ENCODE assay signal across 1 cellular context in the genomic region with DNA sequence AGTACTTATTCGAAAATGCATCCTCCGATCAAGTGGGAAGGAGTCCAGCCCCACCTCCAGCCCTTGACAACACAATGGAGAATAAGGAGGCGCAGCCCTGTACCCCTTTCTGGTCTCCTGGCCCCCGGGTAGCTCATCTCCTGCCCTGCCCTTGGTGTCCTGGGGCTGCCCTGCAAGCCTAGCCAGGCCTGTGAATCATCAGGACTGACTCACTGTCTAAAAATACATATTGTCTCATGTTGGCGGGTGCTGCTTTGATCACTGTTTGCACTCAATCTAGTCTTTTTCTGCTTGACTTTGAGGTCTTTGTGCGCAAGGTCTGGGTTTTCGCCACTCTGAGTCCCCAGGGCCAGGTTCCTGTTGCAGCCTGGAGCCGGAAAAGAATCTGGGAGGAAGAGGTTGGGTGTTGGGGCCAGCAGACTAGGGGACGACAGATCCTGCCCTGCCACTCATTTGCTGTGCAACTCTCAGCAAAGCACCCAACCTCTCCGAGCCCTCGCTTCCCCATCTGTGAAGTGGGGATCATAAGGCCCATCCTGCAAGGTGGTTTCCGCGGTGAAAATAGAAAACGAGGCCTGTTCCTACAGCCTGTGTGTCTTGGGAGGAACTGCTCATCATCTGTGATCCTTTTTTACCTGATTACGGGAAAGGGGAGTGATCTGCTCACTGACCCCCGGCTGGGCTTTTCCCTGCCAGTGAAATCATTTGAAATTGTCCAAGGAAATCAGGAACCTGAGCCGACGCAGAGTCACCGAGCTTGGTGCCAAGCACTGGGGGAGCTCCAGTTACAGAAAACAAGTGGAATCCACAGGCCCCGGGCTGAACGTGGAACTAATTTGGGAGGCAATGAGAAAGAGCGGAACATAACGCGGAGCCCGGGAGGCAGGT.
TF ChIP-seq lines count a peak whose summit lies in the region.

No MANE protein-coding gene starts in this region.

TF ChIP-seq in HepG2, 621 proteins besides CTCF, POLR2A, EP300 and RAD21 (continued from another document and continues in another):
- TF ChIP-seq TRIM22 (IDR thresholded peaks at IDR 0.05), result no peak
- no peak for TF ChIP-seq TCF12 (IDR thresholded peaks at IDR 0.05)
- TF ChIP-seq TCF12 (CRISPR knock-in tag; IDR thresholded peaks at IDR 0.05), result peak; percentile 94
- TF ChIP-seq MEIS1 (CRISPR knock-in tag; IDR thresholded peaks at IDR 0.05; ENCODE audit: borderline replicate concordance), result no peak; the same call in none of the 2 replicates
- no peak for TF ChIP-seq MTA3 (CRISPR knock-in tag; IDR thresholded peaks at IDR 0.05)
- no peak for TF ChIP-seq ZBTB44 (CRISPR knock-in tag; IDR thresholded peaks at IDR 0.05)
- 0 out of 2 replicates have a peak, but pooled peaks have one; percentile 4 for TF ChIP-seq MZF1 (CRISPR knock-in tag; IDR thresholded peaks at IDR 0.05; ENCODE audit: borderline replicate concordance)
- peak; percentile 91 for TF ChIP-seq KLF11 (CRISPR knock-in tag; IDR thresholded peaks at IDR 0.05)
- peak; percentile 89 for TF ChIP-seq ZNF331 (CRISPR knock-in tag; IDR thresholded peaks at IDR 0.05)
- TF ChIP-seq, protein P1, sequence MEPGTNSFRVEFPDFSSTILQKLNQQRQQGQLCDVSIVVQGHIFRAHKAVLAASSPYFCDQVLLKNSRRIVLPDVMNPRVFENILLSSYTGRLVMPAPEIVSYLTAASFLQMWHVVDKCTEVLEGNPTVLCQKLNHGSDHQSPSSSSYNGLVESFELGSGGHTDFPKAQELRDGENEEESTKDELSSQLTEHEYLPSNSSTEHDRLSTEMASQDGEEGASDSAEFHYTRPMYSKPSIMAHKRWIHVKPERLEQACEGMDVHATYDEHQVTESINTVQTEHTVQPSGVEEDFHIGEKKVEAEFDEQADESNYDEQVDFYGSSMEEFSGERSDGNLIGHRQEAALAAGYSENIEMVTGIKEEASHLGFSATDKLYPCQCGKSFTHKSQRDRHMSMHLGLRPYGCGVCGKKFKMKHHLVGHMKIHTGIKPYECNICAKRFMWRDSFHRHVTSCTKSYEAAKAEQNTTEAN (CRISPR knock-in tag; conservative IDR thresholded peaks at IDR 0.05), result 0 out of 2 replicates have a peak, but pooled peaks have one; percentile 57
- 0 out of 2 replicates have a peak, but pooled peaks have one; percentile 65 for TF ChIP-seq ZFP41 (CRISPR knock-in tag; IDR thresholded peaks at IDR 0.05; ENCODE audit: borderline replicate concordance)
- TF ChIP-seq HNRNPL (IDR thresholded peaks at IDR 0.05; ENCODE audit: low read depth, low read length), result peak; percentile 78; the same call in 1 of the 2 replicates
- TF ChIP-seq MIER2 (CRISPR knock-in tag; IDR thresholded peaks at IDR 0.05), result 0 out of 2 replicates have a peak, but pooled peaks have one; percentile 14
- no peak for TF ChIP-seq SRY (CRISPR knock-in tag; IDR thresholded peaks at IDR 0.05)
- peak; percentile 98 for TF ChIP-seq MED1 (CRISPR knock-in tag; IDR thresholded peaks at IDR 0.05)
- TF ChIP-seq TOPORS (CRISPR knock-in tag; IDR thresholded peaks at IDR 0.05), result no peak
- TF ChIP-seq TMF1 (CRISPR knock-in tag; IDR thresholded peaks at IDR 0.05; ENCODE audit: low read depth), result no peak
- TF ChIP-seq ATF6 (CRISPR knock-in tag; conservative IDR thresholded peaks at IDR 0.05), result no peak
- TF ChIP-seq ZNF704 (CRISPR knock-in tag; IDR thresholded peaks at IDR 0.05; ENCODE audit: borderline replicate concordance), result no peak
- TF ChIP-seq ARNTL (CRISPR knock-in tag; IDR thresholded peaks at IDR 0.05), result peak; percentile 91; the same call in 1 of the 2 replicates
- no peak for TF ChIP-seq ZNF484 (CRISPR knock-in tag; IDR thresholded peaks at IDR 0.05; ENCODE audit: borderline replicate concordance, low read depth)
- TF ChIP-seq, protein P2, sequence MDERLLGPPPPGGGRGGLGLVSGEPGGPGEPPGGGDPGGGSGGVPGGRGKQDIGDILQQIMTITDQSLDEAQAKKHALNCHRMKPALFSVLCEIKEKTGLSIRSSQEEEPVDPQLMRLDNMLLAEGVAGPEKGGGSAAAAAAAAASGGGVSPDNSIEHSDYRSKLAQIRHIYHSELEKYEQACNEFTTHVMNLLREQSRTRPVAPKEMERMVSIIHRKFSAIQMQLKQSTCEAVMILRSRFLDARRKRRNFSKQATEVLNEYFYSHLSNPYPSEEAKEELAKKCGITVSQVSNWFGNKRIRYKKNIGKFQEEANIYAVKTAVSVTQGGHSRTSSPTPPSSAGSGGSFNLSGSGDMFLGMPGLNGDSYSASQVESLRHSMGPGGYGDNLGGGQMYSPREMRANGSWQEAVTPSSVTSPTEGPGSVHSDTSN (CRISPR knock-in tag; IDR thresholded peaks at IDR 0.05), result peak; percentile 61; the same call in 1 of the 2 replicates
- TF ChIP-seq ZNF850 (CRISPR knock-in tag; conservative IDR thresholded peaks at IDR 0.05), result no peak
- peak; percentile 33; the same call in 1 of the 2 replicates for TF ChIP-seq NR2F2 (IDR thresholded peaks at IDR 0.05; ENCODE audit: borderline replicate concordance, low read depth)
- TF ChIP-seq, protein P3, sequence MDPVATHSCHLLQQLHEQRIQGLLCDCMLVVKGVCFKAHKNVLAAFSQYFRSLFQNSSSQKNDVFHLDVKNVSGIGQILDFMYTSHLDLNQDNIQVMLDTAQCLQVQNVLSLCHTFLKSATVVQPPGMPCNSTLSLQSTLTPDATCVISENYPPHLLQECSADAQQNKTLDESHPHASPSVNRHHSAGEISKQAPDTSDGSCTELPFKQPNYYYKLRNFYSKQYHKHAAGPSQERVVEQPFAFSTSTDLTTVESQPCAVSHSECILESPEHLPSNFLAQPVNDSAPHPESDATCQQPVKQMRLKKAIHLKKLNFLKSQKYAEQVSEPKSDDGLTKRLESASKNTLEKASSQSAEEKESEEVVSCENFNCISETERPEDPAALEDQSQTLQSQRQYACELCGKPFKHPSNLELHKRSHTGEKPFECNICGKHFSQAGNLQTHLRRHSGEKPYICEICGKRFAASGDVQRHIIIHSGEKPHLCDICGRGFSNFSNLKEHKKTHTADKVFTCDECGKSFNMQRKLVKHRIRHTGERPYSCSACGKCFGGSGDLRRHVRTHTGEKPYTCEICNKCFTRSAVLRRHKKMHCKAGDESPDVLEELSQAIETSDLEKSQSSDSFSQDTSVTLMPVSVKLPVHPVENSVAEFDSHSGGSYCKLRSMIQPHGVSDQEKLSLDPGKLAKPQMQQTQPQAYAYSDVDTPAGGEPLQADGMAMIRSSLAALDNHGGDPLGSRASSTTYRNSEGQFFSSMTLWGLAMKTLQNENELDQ (CRISPR knock-in tag; IDR thresholded peaks at IDR 0.05; ENCODE audit: borderline replicate concordance), result no peak
- peak; percentile 37; the same call in 1 of the 2 replicates for TF ChIP-seq TFDP1 (CRISPR knock-in tag; IDR thresholded peaks at IDR 0.05; ENCODE audit: borderline replicate concordance)
- TF ChIP-seq ZNF879 (CRISPR knock-in tag; IDR thresholded peaks at IDR 0.05), result no peak
- TF ChIP-seq RNF2 (conservative IDR thresholded peaks at IDR 0.05; ENCODE audit: low read depth), result no peak; the same call in 1 of the 2 replicates
- no peak for TF ChIP-seq USF2 (IDR thresholded peaks at IDR 0.05; ENCODE audit: low read depth, low read length)
- TF ChIP-seq USF2 (CRISPR knock-in tag; IDR thresholded peaks at IDR 0.05; ENCODE audit: borderline replicate concordance), result no peak; the same call in 1 of the 2 replicates
- peak; percentile 57 for TF ChIP-seq PHF8 (CRISPR knock-in tag; IDR thresholded peaks at IDR 0.05)
- TF ChIP-seq, protein P4, sequence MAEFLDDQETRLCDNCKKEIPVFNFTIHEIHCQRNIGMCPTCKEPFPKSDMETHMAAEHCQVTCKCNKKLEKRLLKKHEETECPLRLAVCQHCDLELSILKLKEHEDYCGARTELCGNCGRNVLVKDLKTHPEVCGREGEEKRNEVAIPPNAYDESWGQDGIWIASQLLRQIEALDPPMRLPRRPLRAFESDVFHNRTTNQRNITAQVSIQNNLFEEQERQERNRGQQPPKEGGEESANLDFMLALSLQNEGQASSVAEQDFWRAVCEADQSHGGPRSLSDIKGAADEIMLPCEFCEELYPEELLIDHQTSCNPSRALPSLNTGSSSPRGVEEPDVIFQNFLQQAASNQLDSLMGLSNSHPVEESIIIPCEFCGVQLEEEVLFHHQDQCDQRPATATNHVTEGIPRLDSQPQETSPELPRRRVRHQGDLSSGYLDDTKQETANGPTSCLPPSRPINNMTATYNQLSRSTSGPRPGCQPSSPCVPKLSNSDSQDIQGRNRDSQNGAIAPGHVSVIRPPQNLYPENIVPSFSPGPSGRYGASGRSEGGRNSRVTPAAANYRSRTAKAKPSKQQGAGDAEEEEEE (CRISPR knock-in tag; IDR thresholded peaks at IDR 0.05; ENCODE audit: borderline replicate concordance), result peak; percentile 93; the same call in 1 of the 2 replicates
